ENCODE assay signal across 1 cellular context in genomic region chr2:9473985-9474360, GRCh38.
TF ChIP-seq lines count a peak whose summit lies in the region.

No MANE protein-coding gene starts in this region.

TF ChIP-seq in GM12878, 131 proteins besides CTCF, POLR2A, EP300 and RAD21 (continued from another document):
- TF ChIP-seq EED (IDR thresholded peaks at IDR 0.05; ENCODE audit: low read depth) (peak; percentile 18; the same call in 1 of the 2 replicates), NR2C1 (IDR thresholded peaks at IDR 0.05) (no peak), CREM (IDR thresholded peaks at IDR 0.05; ENCODE audit: low read depth) (0 out of 2 replicates have a peak, but pooled peaks have one; percentile 29), NRF1 (conservative IDR thresholded peaks at IDR 0.05; ENCODE audit: low read depth, low read length) (0 out of 2 replicates have a peak, but pooled peaks have one; percentile 9), EGR1 (IDR thresholded peaks at IDR 0.05; ENCODE audit: borderline replicate concordance in 1 of 2, low read depth in 2 of 2, low read length in 2 of 2) (peak in 1 of 2 experiments; percentile 30; a peak in 1 of 3 replicates), NBN (IDR thresholded peaks at IDR 0.05) (0 out of 2 replicates have a peak, but pooled peaks have one; percentile 17), GATAD2B (conservative IDR thresholded peaks at IDR 0.05; ENCODE audit: low read depth) (peak; percentile 97), RUNX3 (IDR thresholded peaks at IDR 0.05; ENCODE audit: low read length) (0 out of 2 replicates have a peak, but pooled peaks have one; percentile 8), KLF5 (IDR thresholded peaks at IDR 0.05; ENCODE audit: partially characterized antibody) (peak; percentile 18), PKNOX1 (IDR thresholded peaks at IDR 0.05) (0 out of 2 replicates have a peak, but pooled peaks have one; percentile 21), MEF2B (IDR thresholded peaks at IDR 0.05; ENCODE audit: partially characterized antibody, poor library complexity, severe bottlenecking) (peak; percentile 49), RB1 (IDR thresholded peaks at IDR 0.05; ENCODE audit: borderline replicate concordance) (peak; percentile 11; the same call in 1 of the 2 replicates), CBFB (IDR thresholded peaks at IDR 0.05; ENCODE audit: low read depth) (no peak), POLR2AphosphoS5 (IDR thresholded peaks at IDR 0.05; ENCODE audit: low read length) (peak; percentile 50; the same call in 1 of the 2 replicates), NFIC (IDR thresholded peaks at IDR 0.05; ENCODE audit: low read depth, low read length) (no peak), BACH1 (IDR thresholded peaks at IDR 0.05; ENCODE audit: borderline replicate concordance) (no peak), MAX (IDR thresholded peaks at IDR 0.05; ENCODE audit: low read depth, low read length) (peak; percentile 79; the same call in 1 of the 2 replicates), CREB1 (IDR thresholded peaks at IDR 0.05; ENCODE audit: low read depth) (peak; percentile 43), TCF12 (IDR thresholded peaks at IDR 0.05; ENCODE audit: low read depth, low read length) (peak; percentile 46; the same call in 1 of the 2 replicates), TARDBP (IDR thresholded peaks at IDR 0.05; ENCODE audit: borderline replicate concordance) (peak; percentile 53; the same call in 1 of the 2 replicates), PAX5 (IDR thresholded peaks at IDR 0.05; ENCODE audit: borderline replicate concordance, low read depth, low read length) (0 out of 2 replicates have a peak, but pooled peaks have one; percentile 8), HDGF (IDR thresholded peaks at IDR 0.05) (peak; percentile 53; the same call in 1 of the 2 replicates), NR2F1 (conservative IDR thresholded peaks at IDR 0.05) (peak; percentile 47; the same call in 1 of the 2 replicates)
- TF ChIP-seq, protein P1, sequence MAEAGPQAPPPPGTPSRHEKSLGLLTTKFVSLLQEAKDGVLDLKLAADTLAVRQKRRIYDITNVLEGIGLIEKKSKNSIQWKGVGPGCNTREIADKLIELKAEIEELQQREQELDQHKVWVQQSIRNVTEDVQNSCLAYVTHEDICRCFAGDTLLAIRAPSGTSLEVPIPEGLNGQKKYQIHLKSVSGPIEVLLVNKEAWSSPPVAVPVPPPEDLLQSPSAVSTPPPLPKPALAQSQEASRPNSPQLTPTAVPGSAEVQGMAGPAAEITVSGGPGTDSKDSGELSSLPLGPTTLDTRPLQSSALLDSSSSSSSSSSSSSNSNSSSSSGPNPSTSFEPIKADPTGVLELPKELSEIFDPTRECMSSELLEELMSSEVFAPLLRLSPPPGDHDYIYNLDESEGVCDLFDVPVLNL (IDR thresholded peaks at IDR 0.05; ENCODE audit: low read depth, low read length), result peak; percentile 80
- TF ChIP-seq, protein P2, sequence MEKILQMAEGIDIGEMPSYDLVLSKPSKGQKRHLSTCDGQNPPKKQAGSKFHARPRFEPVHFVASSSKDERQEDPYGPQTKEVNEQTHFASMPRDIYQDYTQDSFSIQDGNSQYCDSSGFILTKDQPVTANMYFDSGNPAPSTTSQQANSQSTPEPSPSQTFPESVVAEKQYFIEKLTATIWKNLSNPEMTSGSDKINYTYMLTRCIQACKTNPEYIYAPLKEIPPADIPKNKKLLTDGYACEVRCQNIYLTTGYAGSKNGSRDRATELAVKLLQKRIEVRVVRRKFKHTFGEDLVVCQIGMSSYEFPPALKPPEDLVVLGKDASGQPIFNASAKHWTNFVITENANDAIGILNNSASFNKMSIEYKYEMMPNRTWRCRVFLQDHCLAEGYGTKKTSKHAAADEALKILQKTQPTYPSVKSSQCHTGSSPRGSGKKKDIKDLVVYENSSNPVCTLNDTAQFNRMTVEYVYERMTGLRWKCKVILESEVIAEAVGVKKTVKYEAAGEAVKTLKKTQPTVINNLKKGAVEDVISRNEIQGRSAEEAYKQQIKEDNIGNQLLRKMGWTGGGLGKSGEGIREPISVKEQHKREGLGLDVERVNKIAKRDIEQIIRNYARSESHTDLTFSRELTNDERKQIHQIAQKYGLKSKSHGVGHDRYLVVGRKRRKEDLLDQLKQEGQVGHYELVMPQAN (conservative IDR thresholded peaks at IDR 0.05), result peak; percentile 72; the same call in 1 of the 2 replicates
- TF ChIP-seq, protein P3, sequence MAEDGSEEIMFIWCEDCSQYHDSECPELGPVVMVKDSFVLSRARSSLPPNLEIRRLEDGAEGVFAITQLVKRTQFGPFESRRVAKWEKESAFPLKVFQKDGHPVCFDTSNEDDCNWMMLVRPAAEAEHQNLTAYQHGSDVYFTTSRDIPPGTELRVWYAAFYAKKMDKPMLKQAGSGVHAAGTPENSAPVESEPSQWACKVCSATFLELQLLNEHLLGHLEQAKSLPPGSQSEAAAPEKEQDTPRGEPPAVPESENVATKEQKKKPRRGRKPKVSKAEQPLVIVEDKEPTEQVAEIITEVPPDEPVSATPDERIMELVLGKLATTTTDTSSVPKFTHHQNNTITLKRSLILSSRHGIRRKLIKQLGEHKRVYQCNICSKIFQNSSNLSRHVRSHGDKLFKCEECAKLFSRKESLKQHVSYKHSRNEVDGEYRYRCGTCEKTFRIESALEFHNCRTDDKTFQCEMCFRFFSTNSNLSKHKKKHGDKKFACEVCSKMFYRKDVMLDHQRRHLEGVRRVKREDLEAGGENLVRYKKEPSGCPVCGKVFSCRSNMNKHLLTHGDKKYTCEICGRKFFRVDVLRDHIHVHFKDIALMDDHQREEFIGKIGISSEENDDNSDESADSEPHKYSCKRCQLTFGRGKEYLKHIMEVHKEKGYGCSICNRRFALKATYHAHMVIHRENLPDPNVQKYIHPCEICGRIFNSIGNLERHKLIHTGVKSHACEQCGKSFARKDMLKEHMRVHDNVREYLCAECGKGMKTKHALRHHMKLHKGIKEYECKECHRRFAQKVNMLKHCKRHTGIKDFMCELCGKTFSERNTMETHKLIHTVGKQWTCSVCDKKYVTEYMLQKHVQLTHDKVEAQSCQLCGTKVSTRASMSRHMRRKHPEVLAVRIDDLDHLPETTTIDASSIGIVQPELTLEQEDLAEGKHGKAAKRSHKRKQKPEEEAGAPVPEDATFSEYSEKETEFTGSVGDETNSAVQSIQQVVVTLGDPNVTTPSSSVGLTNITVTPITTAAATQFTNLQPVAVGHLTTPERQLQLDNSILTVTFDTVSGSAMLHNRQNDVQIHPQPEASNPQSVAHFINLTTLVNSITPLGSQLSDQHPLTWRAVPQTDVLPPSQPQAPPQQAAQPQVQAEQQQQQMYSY (CRISPR knock-in tag; IDR thresholded peaks at IDR 0.05), result no peak
TF ChIP-seq in GM12878: peak in this region for 22.
